In genomic region chr2:63780483-63781155, GRCh38 we compare ENCODE assay signal across 22 cellular contexts.
DNase-seq lines count a peak whose midpoint lies in the region; ATAC-seq and TF ChIP-seq lines count a peak whose summit lies in the region.
"Had no signal": no experiment of that assay in that cellular context is flagged by ENCODE, and none has a peak within 500 bp of the region (broad histone marks: within the 10 kb centered on the region; RNA-seq: fewer than 3 reads in every experiment).

No MANE protein-coding gene starts in this region.

- CTCF ChIA-PET in WTC11 (lab: Charles Lee), result interaction anchor here (0.9 kb wide), 1 partner anchor 13 kb away, joined by 3 read pairs; no protein-coding TSS in a partner anchor

- no peaks in the 10 kb centered on the region for H3K27me3 ChIP-seq in GM23338 (ENCODE audit: insufficient read depth)
- H3K27me3 ChIP-seq in iPS-20b (ENCODE audit: insufficient read depth, low read length), result no peaks in the 10 kb centered on the region
- H3K27me3 ChIP-seq: transverse colon had no signal

- TF ChIP-seq CTCF in GM23338 (conservative IDR thresholded peaks at IDR 0.05; ENCODE audit: low read depth in 2 of 2) (no peak), WTC11 (IDR thresholded peaks at IDR 0.05) (no peak)

- H3K27me3 Mint-ChIP-seq in GM23338 (ENCODE audit: insufficient read depth, low read depth, poor library complexity), result peaks cover 1% of the 10 kb centered on the region
- H3K27me3 Mint-ChIP-seq in WTC11 (ENCODE audit: low read depth), result no peaks in the 10 kb centered on the region
- H3K27me3 Mint-ChIP-seq: stimulated activated naive CD8-positive, alpha-beta T cell treated with anti-CD3 and anti-CD28 coated beads, Interleukin-15, Interleukin-2, amounts not matched to agents 100 ng/mL and 50 ng/mL, for 24 hours had no signal

- no peak overlapping the region for H3K27ac Mint-ChIP-seq in GM23338
- peak overlapping the region; percentile 44 for H3K27ac Mint-ChIP-seq in WTC11
- H3K27ac Mint-ChIP-seq: activated naive CD4-positive, alpha-beta T cell treated with anti-CD3 and anti-CD28 coated beads, Interleukin-2, amount 10 ng/mL, durations not matched to agents 7 days and 5 days; stimulated activated naive CD8-positive, alpha-beta T cell treated with anti-CD3 and anti-CD28 coated beads, Interleukin-15, Interleukin-2, amounts not matched to agents 100 ng/mL and 50 ng/mL, for 24 hours had no signal

- H3K4me3 ChIP-seq in GM23338, result no peak overlapping the region
- H3K4me3 ChIP-seq in iPS-20b (ENCODE audit: low read length), result peak overlapping the region; percentile 7; the same call in 1 of the 2 replicates
- H3K4me3 ChIP-seq: transverse colon had no signal

- ATAC-seq in GM23338 (peak; percentile 74), WTC11 (peak; percentile 56), GM19328 (IDR thresholded peaks at IDR 0.05; ENCODE audit: unreplicated experiment) (no peak), HG02885 (IDR thresholded peaks at IDR 0.05; ENCODE audit: poor library complexity, unreplicated experiment) (no peak)

- H3K4me1 Mint-ChIP-seq in GM23338 (peaks cover 49% of the 10 kb centered on the region), WTC11 (peaks cover 51% of the 10 kb centered on the region)
- H3K4me1 Mint-ChIP-seq: activated naive CD4-positive, alpha-beta T cell treated with anti-CD3 and anti-CD28 coated beads, Interleukin-2, amount 10 ng/mL, durations not matched to agents 7 days and 5 days had no signal

- no peak overlapping the region for H3K27ac ChIP-seq in GM23338 (ENCODE audit: low read depth)
- H3K27ac ChIP-seq in iPS-20b (ENCODE audit: low read length), result peak overlapping the region; percentile 12
- H3K27ac ChIP-seq in substantia nigra (ENCODE audit: low read depth, low read length, poor library complexity, severe bottlenecking), result peak overlapping the region; percentile 26
- H3K27ac ChIP-seq: transverse colon had no signal

- POLR2A ChIA-PET in WTC11 (lab: Charles Lee), result interaction anchor here (1.0 kb wide), 1 partner anchor 15 kb away, joined by 3 read pairs; no protein-coding TSS in a partner anchor

- H3K9me3 ChIP-seq in iPS-20b (ENCODE audit: insufficient read depth, low read depth, low read length), result no peaks in the 10 kb centered on the region
- H3K9me3 ChIP-seq: transverse colon had no signal

- peaks cover 54% of the 10 kb centered on the region for H3K4me1 ChIP-seq in GM23338 (ENCODE audit: insufficient read depth)
- H3K4me1 ChIP-seq in iPS-20b (ENCODE audit: insufficient read depth, low read length), result peaks cover 34% of the 10 kb centered on the region; the same call in 1 of the 2 replicates

- H2AFZ ChIP-seq in GM23338, result no peak overlapping the region

- DNase-seq in GM23338 (ENCODE audit: low spot score) (no peak), WTC11 (ENCODE audit: low spot score) (no peak), substantia nigra (lab: John Stamatoyannopoulos, UW) (peak in 1 of 49 donors; percentile 16), cardiac septum (ENCODE audit: low spot score) (no peak), T1000 (lab: John Stamatoyannopoulos, UW) (no peak)
- DNase-seq: activated CD4-positive, alpha-beta T cell treated with anti-CD3 and anti-CD28 coated beads for 1 hour; activated CD8-positive, alpha-beta memory T cell treated with anti-CD3 and anti-CD28 coated beads for 24 hours; activated naive CD4-positive, alpha-beta T cell treated with anti-CD3 and anti-CD28 coated beads, Interleukin-2, amount 10 ng/mL, durations not matched to agents 7 days and 5 days; activated T-cell treated with anti-CD3 and anti-CD28 coated beads, Interleukin-2, amount 50 U/mL, for 48 hours; caudate nucleus; COR-L47; DND-41; GOT3; islet precursor cell; MM.1S; NCI-H1436 treated with DMSO at 0.1 percent for 48 hours; NCI-H2171 treated with DMSO at 0.1 percent for 48 hours; transverse colon had no signal

- no peaks in the 10 kb centered on the region for H3K9me3 Mint-ChIP-seq in GM23338
- peaks cover 8% of the 10 kb centered on the region for H3K9me3 Mint-ChIP-seq in WTC11
- H3K9me3 Mint-ChIP-seq: activated naive CD4-positive, alpha-beta T cell treated with anti-CD3 and anti-CD28 coated beads, Interleukin-2, amount 10 ng/mL, durations not matched to agents 7 days and 5 days had no signal

- no peaks in the 10 kb centered on the region for H3K79me2 ChIP-seq in GM23338 (replicated peaks; ENCODE audit: insufficient read depth)

- H3K36me3 ChIP-seq in GM23338 (ENCODE audit: insufficient read depth) (no peaks in the 10 kb centered on the region), iPS-20b (ENCODE audit: insufficient read depth, low read depth, low read length) (no peaks in the 10 kb centered on the region)
- H3K36me3 ChIP-seq: transverse colon had no signal

- intact Hi-C loops in cardiac septum (cut with DNase I), result no loop called here

- H3K4me3 Mint-ChIP-seq in GM23338, result peak overlapping the region; percentile 36; the same call in 1 of the 3 replicates
- peak overlapping the region; percentile 18 for H3K4me3 Mint-ChIP-seq in WTC11
- H3K4me3 Mint-ChIP-seq: activated naive CD4-positive, alpha-beta T cell treated with anti-CD3 and anti-CD28 coated beads, Interleukin-2, amount 10 ng/mL, durations not matched to agents 7 days and 5 days; stimulated activated naive CD8-positive, alpha-beta T cell treated with anti-CD3 and anti-CD28 coated beads, Interleukin-15, Interleukin-2, amounts not matched to agents 100 ng/mL and 50 ng/mL, for 24 hours had no signal

- H3K36me3 Mint-ChIP-seq in GM23338 (ENCODE audit: low read depth) (no peaks in the 10 kb centered on the region), WTC11 (no peaks in the 10 kb centered on the region)
- H3K36me3 Mint-ChIP-seq: activated naive CD4-positive, alpha-beta T cell treated with anti-CD3 and anti-CD28 coated beads, Interleukin-2, amount 10 ng/mL, durations not matched to agents 7 days and 5 days had no signal

- H4K20me1 ChIP-seq in GM23338 (replicated peaks; ENCODE audit: insufficient read depth), result no peaks in the 10 kb centered on the region

- H3K9ac ChIP-seq in iPS-20b (ENCODE audit: low read depth, low read length), result peak overlapping the region; percentile 34; the same call in 1 of the 2 replicates

- no peaks in the 10 kb centered on the region for H3K9me2 ChIP-seq in GM23338 (ENCODE audit: insufficient read depth)

- peak overlapping the region; percentile 8 for H3K4me2 ChIP-seq in GM23338

- no peaks in the 10 kb centered on the region for H3F3A ChIP-seq in GM23338 (replicated peaks; ENCODE audit: low read depth)

TF ChIP-seq in GM23338, 12 proteins besides CTCF, POLR2A, EP300 and RAD21 (continues in another document):
- no peak for TF ChIP-seq STAT1 (IDR thresholded peaks at IDR 0.05; ENCODE audit: unreplicated experiment)
- no peak for TF ChIP-seq ETS1 (IDR thresholded peaks at IDR 0.05)

TF ChIP-seq in WTC11, 78 proteins besides CTCF, POLR2A, EP300 and RAD21:
- TF ChIP-seq TEAD4 (CRISPR knock-in tag; IDR thresholded peaks at IDR 0.05), result no peak

Comparison
In these comparisons a context has a peak if more than half of its experiments do, and no peak if none do; other contexts are left out.
1. ATAC-seq: peak in GM23338 (single experiment) and WTC11 (single experiment); none in GM19328 (single experiment) and HG02885 (single experiment).